Comparison of ENCODE assay signal across 8 cellular contexts in the genomic region with DNA sequence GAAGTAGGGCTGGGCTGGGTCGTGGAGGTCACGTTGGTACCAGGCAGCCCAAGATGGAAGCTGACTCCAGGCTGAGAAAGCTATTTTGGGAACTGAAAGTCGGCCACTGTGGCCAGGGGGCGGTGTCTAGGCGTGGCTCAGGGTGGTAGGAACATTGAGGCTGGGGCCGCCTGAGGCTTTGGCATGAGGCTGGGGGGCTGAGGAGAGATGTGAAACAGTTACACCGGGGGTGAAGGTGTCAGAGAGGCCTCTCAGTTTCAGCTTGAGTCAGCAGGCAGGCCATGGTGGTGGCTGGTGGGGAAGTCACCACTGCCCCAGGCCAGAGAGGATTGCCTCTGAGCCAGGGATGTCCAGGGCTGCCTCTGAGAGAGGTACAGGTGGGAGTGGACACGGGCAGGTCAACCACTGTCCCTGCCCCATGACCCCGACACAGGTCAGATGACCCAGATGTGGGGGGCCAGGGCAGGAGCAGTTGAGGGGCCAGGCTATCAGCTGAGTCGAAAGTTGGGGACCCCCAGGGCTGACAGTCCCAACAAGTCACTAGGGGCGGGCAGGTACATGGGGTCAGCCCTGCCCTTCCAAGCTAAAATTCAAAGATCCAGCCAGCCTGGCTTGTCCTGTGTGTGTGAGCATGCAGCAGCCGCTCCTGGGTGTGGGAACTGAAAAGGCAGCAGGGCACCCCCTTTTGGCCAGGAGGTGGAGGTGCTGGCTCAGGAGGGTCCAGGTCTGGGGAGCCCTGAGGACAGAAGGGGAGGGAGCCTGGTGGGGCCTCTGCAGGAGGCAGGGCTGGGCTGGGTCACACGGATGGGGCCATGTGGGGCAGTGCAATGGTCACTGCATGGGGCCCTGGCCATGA. TPM values are rescaled to one million over a fixed set of nuclear protein-coding genes. Genes with fewer than 3 reads are reported as not detected.
DNase-seq lines count a peak whose midpoint lies in the region; ATAC-seq and TF ChIP-seq lines count a peak whose summit lies in the region.

No MANE protein-coding gene starts in this region.

- H3K9ac ChIP-seq in skeletal muscle tissue (ENCODE audit: low read depth in 1 of 3, low read length in 3 of 3) = peak overlapping the region; percentile 69 to 87 (median 71)

- H3K4me1 ChIP-seq in BE2C (no peaks in the 10 kb centered on the region), Peyer's patch (peaks cover 0 to 35% (median 20%) of the 10 kb centered on the region in 4 donors), skeletal muscle tissue (ENCODE audit: control insufficient read depth in 3 of 3, insufficient read depth in 3 of 3, low read length in 3 of 3) (peaks cover 60 to 85% (median 81%) of the 10 kb centered on the region in 3 donors)

- TF ChIP-seq CTCF in BE2C (IDR thresholded peaks at IDR 0.05; ENCODE audit: low read depth, low read length) (peak; percentile 48), Peyer's patch (IDR thresholded peaks at IDR 0.05) (peak; percentile 70 to 82 (median 80))

- no peaks in the 10 kb centered on the region for H3K27me3 Mint-ChIP-seq in activated T-helper 2 cell treated with anti-CD3 and anti-CD28 coated beads, Interferon-gamma antibody, Interleukin-2, Interleukin-4, amounts not matched to agents 10 μg/mL and 5 μg/mL and 100 μg/mL, durations not matched to agents 14 hours and 24 hours and 36 hours (ENCODE audit: low read depth)

- H3K9me3 ChIP-seq in BE2C (no peaks in the 10 kb centered on the region), Peyer's patch (no peaks in the 10 kb centered on the region), skeletal muscle tissue (ENCODE audit: control insufficient read depth in 3 of 3, low read length in 3 of 3) (no peaks in the 10 kb centered on the region)

- intact Hi-C loops in activated T-helper 2 cell treated with anti-CD3 and anti-CD28 coated beads, Interferon-gamma antibody, Interleukin-2, Interleukin-4, amounts not matched to agents 10 μg/mL and 5 μg/mL and 100 μg/mL, durations not matched to agents 14 hours and 24 hours and 36 hours (cut with micrococcal nuclease) = loop anchor here (1.0 to 2.0 kb wide), 3 partner anchors 14 to 48 kb away; a partner anchor contains a TSS
- intact Hi-C loops in Right ventricle myocardium superior (cut with DNase I) = no loop called here

- H3K36me3 Mint-ChIP-seq in activated T-helper 2 cell treated with anti-CD3 and anti-CD28 coated beads, Interferon-gamma antibody, Interleukin-2, Interleukin-4, amounts not matched to agents 10 μg/mL and 5 μg/mL and 100 μg/mL, durations not matched to agents 14 hours and 24 hours and 36 hours (ENCODE audit: low read depth) = peaks cover 56% of the 10 kb centered on the region

- H3K36me3 ChIP-seq in BE2C (no peaks in the 10 kb centered on the region), Peyer's patch (peaks cover 0 to 36% (median 0%) of the 10 kb centered on the region in 3 donors), skeletal muscle tissue (ENCODE audit: control insufficient read depth in 3 of 3, insufficient read depth in 3 of 3, low read length in 3 of 3) (peaks cover 41 to 52% (median 51%) of the 10 kb centered on the region in 3 donors)

- H3K27me3 ChIP-seq in BE2C = no peaks in the 10 kb centered on the region
- H3K27me3 ChIP-seq in Peyer's patch = no peaks in the 10 kb centered on the region
- no peaks in the 10 kb centered on the region for H3K27me3 ChIP-seq in skeletal muscle tissue (ENCODE audit: control insufficient read depth in 3 of 3, insufficient read depth in 3 of 3, low read length in 3 of 3)

- DNase-seq in BE2C (peak; percentile 50), Peyer's patch (peak; percentile 76 to 91 (median 86)), Right ventricle myocardium superior (peak; percentile 76), NCI-H2107 (lab: John Stamatoyannopoulos, UW) (no peak)
- DNase-seq in activated T-helper 2 cell treated with anti-CD3 and anti-CD28 coated beads, Interferon-gamma antibody, Interleukin-2, Interleukin-4, amounts not matched to agents 10 μg/mL and 5 μg/mL and 100 μg/mL, durations not matched to agents 14 hours and 24 hours and 36 hours (ENCODE audit: low spot score) = peak; percentile 70

- no peak for TF ChIP-seq POLR2A in Peyer's patch (IDR thresholded peaks at IDR 0.05)

- peaks cover 37% of the 10 kb centered on the region for H3K4me1 Mint-ChIP-seq in activated T-helper 2 cell treated with anti-CD3 and anti-CD28 coated beads, Interferon-gamma antibody, Interleukin-2, Interleukin-4, amounts not matched to agents 10 μg/mL and 5 μg/mL and 100 μg/mL, durations not matched to agents 14 hours and 24 hours and 36 hours (ENCODE audit: low read depth)

- ATAC-seq in GM18907 (IDR thresholded peaks at IDR 0.05; ENCODE audit: unreplicated experiment) (peak; percentile 75), HG03066 (IDR thresholded peaks at IDR 0.05; ENCODE audit: low read depth, unreplicated experiment) (peak; percentile 80), Right ventricle myocardium superior (ENCODE audit: poor library complexity) (peak; percentile 68)

- peak overlapping the region; percentile 69 for H3K4me3 Mint-ChIP-seq in activated T-helper 2 cell treated with anti-CD3 and anti-CD28 coated beads, Interferon-gamma antibody, Interleukin-2, Interleukin-4, amounts not matched to agents 10 μg/mL and 5 μg/mL and 100 μg/mL, durations not matched to agents 14 hours and 24 hours and 36 hours (ENCODE audit: low read depth)

- H3K27ac ChIP-seq in Peyer's patch = peak overlapping the region; percentile 70 to 87 (median 74)
- peak overlapping the region; percentile 97 for H3K27ac ChIP-seq in skeletal muscle tissue (ENCODE audit: low read depth, low read length)

- H3K27ac Mint-ChIP-seq in activated T-helper 2 cell treated with anti-CD3 and anti-CD28 coated beads, Interferon-gamma antibody, Interleukin-2, Interleukin-4, amounts not matched to agents 10 μg/mL and 5 μg/mL and 100 μg/mL, durations not matched to agents 14 hours and 24 hours and 36 hours = peak overlapping the region; percentile 93

- H3K4me3 ChIP-seq in BE2C (ENCODE audit: low read depth, low read length) (no peak overlapping the region), Peyer's patch (peak overlapping the region in 1 of 4 donors; percentile 16), skeletal muscle tissue (ENCODE audit: low read length in 3 of 3) (peak overlapping the region; percentile 26 to 60 (median 59))

- H3K9me3 Mint-ChIP-seq in activated T-helper 2 cell treated with anti-CD3 and anti-CD28 coated beads, Interferon-gamma antibody, Interleukin-2, Interleukin-4, amounts not matched to agents 10 μg/mL and 5 μg/mL and 100 μg/mL, durations not matched to agents 14 hours and 24 hours and 36 hours = no peaks in the 10 kb centered on the region

RNA-seq across cellular contexts. Expression of a gene that starts 7.2 kb away (rescaled TPM):
- polyA plus RNA-seq in BE2C (2012; ENCODE audit: insufficient read depth, insufficient read length, low read depth) = 2.2 TPM
- total RNA-seq in Peyer's patch (1 to 10 TPM in 3 of 4 donors, not detected in 1; 1.5 to 3.5 (median 2.5) TPM), Right ventricle myocardium superior (0.81 TPM), skeletal muscle tissue (not detected)
- 0.78 and 2.0 TPM in 2 replicates for total RNA-seq in activated T-helper 2 cell treated with anti-CD3 and anti-CD28 coated beads, Interferon-gamma antibody, Interleukin-2, Interleukin-4, amounts not matched to agents 10 μg/mL and 5 μg/mL and 100 μg/mL, durations not matched to agents 14 hours and 24 hours and 36 hours

RNA-seq across cellular contexts. Expression of a gene that starts 12.6 kb away (rescaled TPM):
- polyA plus RNA-seq in BE2C (2012; ENCODE audit: insufficient read depth, insufficient read length, low read depth) = 3.9 TPM
- total RNA-seq in Peyer's patch (100 to 1,000 TPM in 3 of 4 donors, 10 to 100 TPM in 1; 65.2 to 163 (median 121) TPM), Right ventricle myocardium superior (44.9 TPM), skeletal muscle tissue (157 TPM)
- 163 and 168 TPM in 2 replicates for total RNA-seq in activated T-helper 2 cell treated with anti-CD3 and anti-CD28 coated beads, Interferon-gamma antibody, Interleukin-2, Interleukin-4, amounts not matched to agents 10 μg/mL and 5 μg/mL and 100 μg/mL, durations not matched to agents 14 hours and 24 hours and 36 hours

RNA-seq across cellular contexts. Expression of a gene that starts 16.1 kb away (rescaled TPM):
- 68.0 TPM for polyA plus RNA-seq in BE2C (2012; ENCODE audit: insufficient read depth, insufficient read length, low read depth)
- 10 to 100 TPM; 30.8 to 44.6 (median 32.4) TPM for total RNA-seq in Peyer's patch
- total RNA-seq in activated T-helper 2 cell treated with anti-CD3 and anti-CD28 coated beads, Interferon-gamma antibody, Interleukin-2, Interleukin-4, amounts not matched to agents 10 μg/mL and 5 μg/mL and 100 μg/mL, durations not matched to agents 14 hours and 24 hours and 36 hours = 31.5 and 32.0 TPM in 2 replicates
- total RNA-seq in Right ventricle myocardium superior = 36.1 TPM
- 14.6 TPM for total RNA-seq in skeletal muscle tissue

RNA-seq across cellular contexts. Expression of a gene that starts 18.1 kb away (rescaled TPM):
- polyA plus RNA-seq in BE2C (2012; ENCODE audit: insufficient read depth, insufficient read length, low read depth) = 321 TPM
- total RNA-seq in Peyer's patch = 10 to 100 TPM; 16.5 to 25.7 (median 25.4) TPM
- total RNA-seq in activated T-helper 2 cell treated with anti-CD3 and anti-CD28 coated beads, Interferon-gamma antibody, Interleukin-2, Interleukin-4, amounts not matched to agents 10 μg/mL and 5 μg/mL and 100 μg/mL, durations not matched to agents 14 hours and 24 hours and 36 hours = 63.6 and 63.8 TPM in 2 replicates
- 23.2 TPM for total RNA-seq in Right ventricle myocardium superior
- total RNA-seq in skeletal muscle tissue = 23.0 TPM

RNA-seq across cellular contexts. Expression of a gene that starts 25.6 kb away (rescaled TPM):
- polyA plus RNA-seq in BE2C (2012; ENCODE audit: insufficient read depth, insufficient read length, low read depth) = 38.5 TPM
- 100 to 1,000 TPM; 106 to 209 (median 150) TPM for total RNA-seq in Peyer's patch
- total RNA-seq in activated T-helper 2 cell treated with anti-CD3 and anti-CD28 coated beads, Interferon-gamma antibody, Interleukin-2, Interleukin-4, amounts not matched to agents 10 μg/mL and 5 μg/mL and 100 μg/mL, durations not matched to agents 14 hours and 24 hours and 36 hours = 84.6 and 88.6 TPM in 2 replicates
- 38.5 TPM for total RNA-seq in Right ventricle myocardium superior
- total RNA-seq in skeletal muscle tissue = 23.0 TPM
